1 cellular context compared by ENCODE assay signal in genomic region chr9:88692837-88693236, GRCh38.
TF ChIP-seq lines count a peak whose summit lies in the region.

No MANE protein-coding gene starts in this region.

TF ChIP-seq in SK-N-SH, 30 proteins besides CTCF, POLR2A, EP300 and RAD21:
- TF ChIP-seq NRF1 (IDR thresholded peaks at IDR 0.05; ENCODE audit: low read depth, low read length), result no peak
- TF ChIP-seq REST (IDR thresholded peaks at IDR 0.05; ENCODE audit: low read depth, low read length), result no peak
- TF ChIP-seq RXRA (IDR thresholded peaks at IDR 0.05; ENCODE audit: borderline replicate concordance, low read depth), result no peak
- TF ChIP-seq GABPA (IDR thresholded peaks at IDR 0.05; ENCODE audit: low read depth), result no peak
- no peak for TF ChIP-seq JUND (IDR thresholded peaks at IDR 0.05)
- TF ChIP-seq USF1 (IDR thresholded peaks at IDR 0.05; ENCODE audit: borderline replicate concordance, low read depth), result no peak
- no peak for TF ChIP-seq ELF1 (IDR thresholded peaks at IDR 0.05)
